8 cellular contexts compared by ENCODE assay signal in genomic region chr6:118892248-118893094, GRCh38. TPM values are rescaled to one million over a fixed set of nuclear protein-coding genes. Genes with fewer than 3 reads are reported as not detected.
A peak's percentile ranks its signal among the peaks of the same experiment; 100 is the strongest.
DNase-seq lines count a peak whose midpoint lies in the region; ATAC-seq and TF ChIP-seq lines count a peak whose summit lies in the region.

No MANE protein-coding gene starts in this region.

- H3K36me3 Mint-ChIP-seq in natural killer cell treated with Interleukin-12 subunit alpha and Interleukin-12 subunit beta and Interleukin-15 and Interleukin-18, amount 100 ng/mL, for 72 hours, result peaks cover 5% of the 10 kb centered on the region

- peak overlapping the region; percentile 100 for H3K4me3 Mint-ChIP-seq in natural killer cell treated with Interleukin-12 subunit alpha and Interleukin-12 subunit beta and Interleukin-15 and Interleukin-18, amount 100 ng/mL, for 72 hours

- H3K9me3 ChIP-seq in OCI-LY1 (ENCODE audit: low read length) (no peaks in the 10 kb centered on the region), duodenal mucosa (ENCODE audit: control insufficient read depth in 1 of 2, low read length in 2 of 2) (no peaks in the 10 kb centered on the region)

- H3K4me1 ChIP-seq in OCI-LY1 (ENCODE audit: insufficient read depth, low read length, severe bottlenecking) (peaks cover 58% of the 10 kb centered on the region), duodenal mucosa (ENCODE audit: control insufficient read depth in 1 of 2, insufficient read depth in 2 of 2, low read length in 2 of 2) (peaks cover 21 to 22% of the 10 kb centered on the region in 2 donors)

- no peaks in the 10 kb centered on the region for H3K27me3 Mint-ChIP-seq in natural killer cell treated with Interleukin-12 subunit alpha and Interleukin-12 subunit beta and Interleukin-15 and Interleukin-18, amount 100 ng/mL, for 72 hours

- H3K9me3 Mint-ChIP-seq in natural killer cell treated with Interleukin-12 subunit alpha and Interleukin-12 subunit beta and Interleukin-15 and Interleukin-18, amount 100 ng/mL, for 72 hours, result no peaks in the 10 kb centered on the region

- H3K79me2 ChIP-seq in OCI-LY1 (ENCODE audit: insufficient read depth, low read length), result peaks cover 71% of the 10 kb centered on the region

- peak overlapping the region; percentile 91 for H3K4me2 ChIP-seq in OCI-LY1 (ENCODE audit: low read length)

- H4K20me1 ChIP-seq in OCI-LY1 (ENCODE audit: insufficient read depth, low read length), result no peaks in the 10 kb centered on the region

- peak overlapping the region; percentile 85 for H3K4me3 ChIP-seq in OCI-LY1 (ENCODE audit: low read depth, low read length, poor library complexity, severe bottlenecking)
- H3K4me3 ChIP-seq in duodenal mucosa (ENCODE audit: low read depth in 1 of 2, low read length in 2 of 2), result peak overlapping the region; percentile 83 to 88

- DNase-seq in EH (ENCODE audit: low read depth) (peak; percentile 32), hippocampal formation (lab: John Stamatoyannopoulos, UW) (no peak), epidermal melanocyte (ENCODE audit: insufficient read length, low spot score) (no peak), glomerular visceral epithelial cell (ENCODE audit: extremely low spot score) (no peak)
- no peak for DNase-seq in natural killer cell treated with Interleukin-12 subunit alpha and Interleukin-12 subunit beta and Interleukin-15 and Interleukin-18, amount 100 ng/mL, for 72 hours (ENCODE audit: low spot score)

- ATAC-seq in natural killer cell treated with Interleukin-12 subunit alpha and Interleukin-12 subunit beta and Interleukin-15 and Interleukin-18, amount 100 ng/mL, for 72 hours, result no peak
- ATAC-seq in HG03095 (IDR thresholded peaks at IDR 0.05; ENCODE audit: unreplicated experiment), result no peak

- peak overlapping the region; percentile 93 to 96 for H3K27ac Mint-ChIP-seq in natural killer cell treated with Interleukin-12 subunit alpha and Interleukin-12 subunit beta and Interleukin-15 and Interleukin-18, amount 100 ng/mL, for 72 hours

- H3K4me1 Mint-ChIP-seq in natural killer cell treated with Interleukin-12 subunit alpha and Interleukin-12 subunit beta and Interleukin-15 and Interleukin-18, amount 100 ng/mL, for 72 hours (ENCODE audit: low read depth in 2 of 2), result peaks cover 35 to 49% of the 10 kb centered on the region in 2 donors

- H3K9ac ChIP-seq in OCI-LY1 (ENCODE audit: low read length), result peak overlapping the region; percentile 89
- H3K9ac ChIP-seq in duodenal mucosa (ENCODE audit: low read depth in 1 of 2, low read length in 2 of 2), result peak overlapping the region; percentile 55 to 76

- H3K9me2 ChIP-seq in OCI-LY1 (ENCODE audit: low read depth, low read length), result no peaks in the 10 kb centered on the region

- H3F3A ChIP-seq in OCI-LY1 (ENCODE audit: insufficient read depth, low read length), result no peaks in the 10 kb centered on the region

- no peak overlapping the region for H2AFZ ChIP-seq in OCI-LY1 (ENCODE audit: low read length)

- H3K27me3 ChIP-seq in OCI-LY1 (ENCODE audit: insufficient read depth, low read length), result no peaks in the 10 kb centered on the region
- H3K27me3 ChIP-seq in duodenal mucosa (ENCODE audit: control insufficient read depth in 1 of 2, insufficient read depth in 2 of 2, low read length in 2 of 2), result no peaks in the 10 kb centered on the region

- peaks cover 1% of the 10 kb centered on the region for H3K36me3 ChIP-seq in OCI-LY1 (ENCODE audit: insufficient read depth, low read length)
- H3K36me3 ChIP-seq in duodenal mucosa (ENCODE audit: control insufficient read depth in 1 of 2, insufficient read depth in 2 of 2, low read length in 2 of 2), result no peaks in the 10 kb centered on the region

- H3K27ac ChIP-seq in OCI-LY1 (ENCODE audit: low read depth, low read length, poor library complexity, severe bottlenecking), result peak overlapping the region; percentile 97
- H3K27ac ChIP-seq in duodenal mucosa (ENCODE audit: low read depth, low read length), result peak overlapping the region; percentile 81

- no peak for TF ChIP-seq CTCF in OCI-LY1 (IDR thresholded peaks at IDR 0.05; ENCODE audit: low read length)

RNA-seq across cellular contexts. Expression of gene ASF1A, which starts 1.5 kb away (rescaled TPM):
- 10 to 100 TPM; 15.9 to 36.4 TPM for total RNA-seq in natural killer cell treated with Interleukin-12 subunit alpha and Interleukin-12 subunit beta and Interleukin-15 and Interleukin-18, amount 100 ng/mL, for 72 hours

RNA-seq across cellular contexts. Expression of gene MCM9, which starts 42.5 kb away (rescaled TPM):
- 10 to 100 TPM; 24.2 to 28.1 TPM for total RNA-seq in natural killer cell treated with Interleukin-12 subunit alpha and Interleukin-12 subunit beta and Interleukin-15 and Interleukin-18, amount 100 ng/mL, for 72 hours
